Comparison of ENCODE assay signal across 13 cellular contexts in genomic region chr9:127162046-127162445, GRCh38. TPM values are rescaled to one million over a fixed set of nuclear protein-coding genes. Genes with fewer than 3 reads are reported as not detected.
DNase-seq lines count a peak whose midpoint lies in the region; ATAC-seq and TF ChIP-seq lines count a peak whose summit lies in the region.
"Had no signal": no experiment of that assay in that cellular context is flagged by ENCODE, and none has a peak within 500 bp of the region (broad histone marks: within the 10 kb centered on the region; RNA-seq: fewer than 3 reads in every experiment).

No MANE protein-coding gene starts in this region.

- no peaks in the 10 kb centered on the region for H3K9me3 ChIP-seq in spleen
- H3K9me3 ChIP-seq: left lung had no signal

- H3K27ac ChIP-seq in spleen = peak overlapping the region in 7 of 8 donors; percentile 0 to 77 (median 67)

- no peak overlapping the region for H3K4me3 ChIP-seq in NB4 (ENCODE audit: low read depth, low read length)
- H3K4me3 ChIP-seq in spleen = no peak overlapping the region
- H3K4me3 ChIP-seq: left lung had no signal

- in situ Hi-C loops in T47D (cut with HindIII; ENCODE audit: low pct_unique_long_range_greater_than_20kb, low sequenced_read_pairs) = no loop called here

- WGBS in spleen, 5 donors = 29 to 54% (median 47%) methylated on average over 5 of the region's 5 CpGs

- DNase-seq in activated T-cell treated with anti-CD3 and anti-CD28 coated beads, Interleukin-2, amount 50 U/mL, for 4 hours = no peak
- no peak for DNase-seq in activated T-cell treated with anti-CD3 and anti-CD28 coated beads, Interleukin-2, amount 50 U/mL, for 1 hour
- DNase-seq in NB4 (ENCODE audit: low read depth) = peak; percentile 80
- peak; percentile 69 to 97 for DNase-seq in T47D (ENCODE audit: low read depth in 1 of 2, low spot score in 1 of 2)
- no peak for DNase-seq in spleen
- no peak for DNase-seq in NCI-H1105 treated with DMSO at 0.1 percent for 48 hours (lab: John Stamatoyannopoulos, UW)
- no peak for DNase-seq in NCI-H446 treated with DMSO at 0.1 percent for 48 hours (lab: John Stamatoyannopoulos, UW)
- no peak for DNase-seq in NCI-H1417 (lab: John Stamatoyannopoulos, UW)
- DNase-seq: ACHN; activated CD4-positive, alpha-beta T cell treated with anti-CD3 and anti-CD28 coated beads, Interleukin-2, amount 10 ng/mL, durations not matched to agents 24 days and 14 days; amygdala; left lung had no signal

- intact Hi-C loops in spleen (cut with DNase I; ENCODE audit: low total_unique reads) = no loop called here

- H3K9me3 Mint-ChIP-seq in activated T-cell treated with anti-CD3 and anti-CD28 coated beads, Interleukin-2, amount 50 U/mL, for 4 hours = no peaks in the 10 kb centered on the region
- H3K9me3 Mint-ChIP-seq: activated CD4-positive, alpha-beta T cell treated with anti-CD3 and anti-CD28 coated beads, Interleukin-2, amount 10 ng/mL, durations not matched to agents 24 days and 14 days had no signal

- H3K4me1 Mint-ChIP-seq in activated T-cell treated with anti-CD3 and anti-CD28 coated beads, Interleukin-2, amount 50 U/mL, for 4 hours (ENCODE audit: low read depth) = peaks cover 15% of the 10 kb centered on the region

- no peaks in the 10 kb centered on the region for H3K36me3 ChIP-seq in spleen
- H3K36me3 ChIP-seq: left lung had no signal

- TF ChIP-seq CTCF in NB4 (IDR thresholded peaks at IDR 0.05; ENCODE audit: low read depth, low read length) (no peak), spleen (IDR thresholded peaks at IDR 0.05 in 8 of 11, conservative IDR thresholded peaks at IDR 0.05 in 3 of 11) (no peak)

- no peak for TF ChIP-seq POLR2A in NB4 (IDR thresholded peaks at IDR 0.05; ENCODE audit: extremely low read depth, insufficient read length)
- TF ChIP-seq POLR2A in spleen (IDR thresholded peaks at IDR 0.05) = no peak

- peak; percentile 38 to 66 for ATAC-seq in activated T-cell treated with anti-CD3 and anti-CD28 coated beads, Interleukin-2, amount 50 U/mL, for 4 hours
- ATAC-seq: left lung, SK-N-SH treated with all-trans-retinoic acid at 6 μM for 48 hours had no signal

- no peaks in the 10 kb centered on the region for H3K36me3 Mint-ChIP-seq in activated T-cell treated with anti-CD3 and anti-CD28 coated beads, Interleukin-2, amount 50 U/mL, for 4 hours (ENCODE audit: insufficient read depth)

- no peaks in the 10 kb centered on the region for H3K27me3 ChIP-seq in spleen (replicated peaks in 1 of 7)
- H3K27me3 ChIP-seq: left lung had no signal

- peaks cover 0 to 38% (median 28%) of the 10 kb centered on the region in 6 donors for H3K4me1 ChIP-seq in spleen

- no peak overlapping the region for H3K4me3 Mint-ChIP-seq in activated T-cell treated with anti-CD3 and anti-CD28 coated beads, Interleukin-2, amount 50 U/mL, for 4 hours
- H3K4me3 Mint-ChIP-seq: activated CD4-positive, alpha-beta T cell treated with anti-CD3 and anti-CD28 coated beads, Interleukin-2, amount 10 ng/mL, durations not matched to agents 24 days and 14 days had no signal

- no peaks in the 10 kb centered on the region for H3K27me3 Mint-ChIP-seq in activated T-cell treated with anti-CD3 and anti-CD28 coated beads, Interleukin-2, amount 50 U/mL, for 4 hours (ENCODE audit: low read depth)

RNA-seq across cellular contexts. Expression of gene ANGPTL2, which starts 39.6 kb away (rescaled TPM):
- under 1 TPM in 1 of 3 donors, not detected in 2; 0.05 TPM for total RNA-seq in activated T-cell treated with anti-CD3 and anti-CD28 coated beads, Interleukin-2, amount 50 U/mL, for 4 hours
- 100 to 1,000 TPM in 1 of 7 donors, 10 to 100 TPM in 6; 45.4 to 103 (median 66.2) TPM for total RNA-seq in spleen
- 10 to 100 TPM in 2 of 3 donors, 1 to 10 TPM in 1; 6.6 to 11.8 (median 11.8) TPM for polyA plus RNA-seq in spleen
- total RNA-seq: activated CD4-positive, alpha-beta T cell treated with anti-CD3 and anti-CD28 coated beads, Interleukin-2, amount 10 ng/mL, durations not matched to agents 24 days and 14 days had no signal

Comparison
In these comparisons a context has a peak if more than half of its experiments do, and no peak if none do; other contexts are left out.
1. DNase-seq: peak in NB4 (single experiment) and T47D (2 of 2); none in activated T-cell treated with anti-CD3 and anti-CD28 coated beads, Interleukin-2, amount 50 U/mL, for 4 hours (single experiment), activated T-cell treated with anti-CD3 and anti-CD28 coated beads, Interleukin-2, amount 50 U/mL, for 1 hour (single experiment), spleen (single experiment), NCI-H1105 treated with DMSO at 0.1 percent for 48 hours (single experiment), NCI-H446 treated with DMSO at 0.1 percent for 48 hours (single experiment) and NCI-H1417 (0 of 3).
2. RNA of gene ANGPTL2, which starts 39.6 kb away (total RNA-seq): 45.4 to 103 TPM in spleen; 0.05 TPM in activated T-cell treated with anti-CD3 and anti-CD28 coated beads, Interleukin-2, amount 50 U/mL, for 4 hours; every median in the first group is over 10 times any median in the second.